Comparison of ENCODE assay signal across 9 cellular contexts in the genomic region with DNA sequence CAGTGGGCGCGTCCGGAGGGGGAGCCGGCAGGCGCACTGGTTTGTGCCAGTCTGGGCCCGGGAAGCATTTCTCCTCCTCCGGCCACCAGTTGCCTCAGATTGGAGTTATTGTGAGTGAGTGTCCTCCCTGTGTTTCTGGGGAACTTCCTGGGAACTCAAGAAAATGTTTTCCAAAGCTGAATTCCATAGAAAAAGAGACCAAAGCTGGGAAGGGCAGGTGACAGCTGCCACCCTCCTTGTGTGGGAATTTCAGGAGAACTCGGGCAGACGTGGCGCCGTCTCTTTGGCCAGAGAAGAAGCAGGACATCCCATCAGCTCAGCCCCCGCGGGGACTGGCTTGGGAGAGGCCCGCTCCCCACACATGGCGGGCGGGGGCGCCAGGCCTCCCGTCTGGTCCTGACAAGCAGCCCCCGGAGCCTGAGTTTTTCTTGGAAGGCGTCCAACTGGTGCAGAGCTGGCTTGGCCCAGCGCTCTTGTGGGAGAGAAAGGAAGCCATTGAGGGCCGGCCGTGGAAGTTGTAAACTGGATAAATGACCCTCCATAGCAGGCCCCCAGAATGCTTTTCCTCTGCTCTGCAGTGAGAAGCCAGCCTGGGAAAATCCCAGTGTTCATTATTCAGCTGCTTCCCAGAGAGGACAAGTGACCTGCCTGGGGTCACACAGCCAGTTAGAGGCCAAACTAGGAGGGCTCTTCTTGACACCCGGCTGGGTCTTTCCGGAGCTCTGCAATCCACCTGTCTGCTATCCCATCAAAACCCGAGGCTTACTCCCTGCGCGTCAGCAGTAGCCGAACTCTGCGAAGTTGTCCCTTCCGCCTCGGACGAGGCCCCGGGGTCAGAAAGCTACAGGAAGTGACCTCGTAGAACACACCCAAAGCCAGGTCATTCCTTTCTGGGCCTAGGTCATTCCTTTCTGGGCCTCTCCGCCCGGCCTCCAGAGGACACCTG. TPM values are rescaled to one million over a fixed set of nuclear protein-coding genes. Genes with fewer than 3 reads are reported as not detected.
A peak's percentile ranks its signal among the peaks of the same experiment; 100 is the strongest.
DNase-seq lines count a peak whose midpoint lies in the region; ATAC-seq, FAIRE-seq and TF ChIP-seq lines count a peak whose summit lies in the region.
"Had no signal": no experiment of that assay in that cellular context is flagged by ENCODE, and none has a peak within 500 bp of the region (broad histone marks: within the 10 kb centered on the region; RNA-seq: fewer than 3 reads in every experiment).

No MANE protein-coding gene starts in this region.

- no peak for FAIRE-seq in GM12892 (lab: Jason Lieb, UNC)

- H3K27me3 ChIP-seq in liver (ENCODE audit: control insufficient read depth in 4 of 4, insufficient read depth in 4 of 4, low read length in 3 of 4) (no peaks in the 10 kb centered on the region), thoracic aorta (replicated peaks; ENCODE audit: insufficient read depth) (no peaks in the 10 kb centered on the region)

- peak; percentile 42 for DNase-seq in NCI-H2227 (lab: John Stamatoyannopoulos, UW; ENCODE audit: unreplicated experiment)
- DNase-seq in choroid plexus epithelial cell (ENCODE audit: low read depth), result peak; percentile 54
- DNase-seq in thoracic aorta (ENCODE audit: low spot score), result peak; percentile 65
- DNase-seq in GM12892 (ENCODE audit: insufficient read length), result no peak
- DNase-seq in activated T-helper 1 cell treated with anti-CD3 and anti-CD28 coated beads, Interleukin-12 subunit alpha, Interleukin-12 subunit beta, Interleukin-2, Interleukin-4 antibody, amounts not matched to agents 30 ng/mL and 10 ng/mL and 1 ng/mL, durations not matched to agents 14 hours and 24 hours and 36 hours (ENCODE audit: low spot score), result no peak
- no peak for DNase-seq in HT-29 (ENCODE audit: low spot score)
- DNase-seq in lower leg skin (ENCODE audit: low spot score in 2 of 2), result no peak
- DNase-seq: stimulated activated CD4-positive, alpha-beta T cell treated with anti-CD3 and anti-CD28 coated beads, Interleukin-4, amount 100 ng/mL, for 24 hours had no signal

- H3K27ac ChIP-seq in liver (ENCODE audit: low read depth in 1 of 2, low read length in 2 of 2) (peak overlapping the region; percentile 15 to 45), thoracic aorta (peak overlapping the region; percentile 61 to 87)

- H3K4me1 ChIP-seq in liver (ENCODE audit: control insufficient read depth in 4 of 4, insufficient read depth in 4 of 4, low read length in 3 of 4) (peaks cover 27 to 76% (median 58%) of the 10 kb centered on the region in 4 donors), thoracic aorta (ENCODE audit: control insufficient read depth in 1 of 2, low read depth in 2 of 2) (peaks cover 19 to 31% of the 10 kb centered on the region in 2 donors)

- TF ChIP-seq POLR2A in GM12892 (IDR thresholded peaks at IDR 0.05; ENCODE audit: low read depth, low read length) (no peak), lower leg skin (IDR thresholded peaks at IDR 0.05) (no peak)

- peaks cover 7% of the 10 kb centered on the region for H3K9me3 Mint-ChIP-seq in activated T-helper 1 cell treated with anti-CD3 and anti-CD28 coated beads, Interleukin-12 subunit alpha, Interleukin-12 subunit beta, Interleukin-2, Interleukin-4 antibody, amounts not matched to agents 30 ng/mL and 10 ng/mL and 1 ng/mL, durations not matched to agents 14 hours and 24 hours and 36 hours

- peaks cover 2% of the 10 kb centered on the region for H3K27me3 Mint-ChIP-seq in activated T-helper 1 cell treated with anti-CD3 and anti-CD28 coated beads, Interleukin-12 subunit alpha, Interleukin-12 subunit beta, Interleukin-2, Interleukin-4 antibody, amounts not matched to agents 30 ng/mL and 10 ng/mL and 1 ng/mL, durations not matched to agents 14 hours and 24 hours and 36 hours (ENCODE audit: insufficient read depth)

- TF ChIP-seq RAD21 in liver (IDR thresholded peaks at IDR 0.05), result no peak

- peaks cover 11% of the 10 kb centered on the region for H3K36me3 Mint-ChIP-seq in activated T-helper 1 cell treated with anti-CD3 and anti-CD28 coated beads, Interleukin-12 subunit alpha, Interleukin-12 subunit beta, Interleukin-2, Interleukin-4 antibody, amounts not matched to agents 30 ng/mL and 10 ng/mL and 1 ng/mL, durations not matched to agents 14 hours and 24 hours and 36 hours (ENCODE audit: low read depth)

- H3K4me3 ChIP-seq in choroid plexus epithelial cell (ENCODE audit: low read depth, low read length), result no peak overlapping the region
- no peak overlapping the region for H3K4me3 ChIP-seq in liver (ENCODE audit: low read depth in 1 of 3, low read length in 3 of 3)
- H3K4me3 ChIP-seq in thoracic aorta, result peak overlapping the region; percentile 59
- no peak overlapping the region for H3K4me3 ChIP-seq in lower leg skin (ENCODE audit: low read depth, poor library complexity, severe bottlenecking)

- H3K9ac ChIP-seq in liver (ENCODE audit: low read depth in 1 of 2, low read length in 2 of 2), result no peak overlapping the region

- H3K36me3 ChIP-seq in liver (ENCODE audit: control insufficient read depth in 4 of 4, insufficient read depth in 3 of 4, low read depth in 1 of 4, low read length in 3 of 4) (no peaks in the 10 kb centered on the region), thoracic aorta (no peaks in the 10 kb centered on the region)

- 68% methylated on average over 37 of the region's 37 CpGs for WGBS in liver
- WGBS in lower leg skin, 2 donors, result 41 to 62% methylated on average over 29 to 37 of the region's 37 CpGs

- TF ChIP-seq CTCF in choroid plexus epithelial cell (conservative IDR thresholded peaks at IDR 0.05; ENCODE audit: low read depth, low read length), result no peak
- TF ChIP-seq CTCF in liver (IDR thresholded peaks at IDR 0.05; ENCODE audit: low read depth, low read length, missing input control), result no peak
- TF ChIP-seq CTCF in thoracic aorta (IDR thresholded peaks at IDR 0.05), result no peak
- TF ChIP-seq CTCF in lower leg skin (IDR thresholded peaks at IDR 0.05), result no peak

- no peak for ATAC-seq in thoracic aorta (ENCODE audit: insufficient number of reproducible peaks, low FRiP score, low read depth)

- H3K4me1 Mint-ChIP-seq in activated T-helper 1 cell treated with anti-CD3 and anti-CD28 coated beads, Interleukin-12 subunit alpha, Interleukin-12 subunit beta, Interleukin-2, Interleukin-4 antibody, amounts not matched to agents 30 ng/mL and 10 ng/mL and 1 ng/mL, durations not matched to agents 14 hours and 24 hours and 36 hours (ENCODE audit: low read depth), result peaks cover 41% of the 10 kb centered on the region

- H3K9me3 ChIP-seq in liver (ENCODE audit: control insufficient read depth in 4 of 4, low read length in 3 of 4), result no peaks in the 10 kb centered on the region
- no peaks in the 10 kb centered on the region for H3K9me3 ChIP-seq in thoracic aorta

- H3K27ac Mint-ChIP-seq in activated T-helper 1 cell treated with anti-CD3 and anti-CD28 coated beads, Interleukin-12 subunit alpha, Interleukin-12 subunit beta, Interleukin-2, Interleukin-4 antibody, amounts not matched to agents 30 ng/mL and 10 ng/mL and 1 ng/mL, durations not matched to agents 14 hours and 24 hours and 36 hours, result no peak overlapping the region

- H3K4me3 Mint-ChIP-seq in activated T-helper 1 cell treated with anti-CD3 and anti-CD28 coated beads, Interleukin-12 subunit alpha, Interleukin-12 subunit beta, Interleukin-2, Interleukin-4 antibody, amounts not matched to agents 30 ng/mL and 10 ng/mL and 1 ng/mL, durations not matched to agents 14 hours and 24 hours and 36 hours, result no peak overlapping the region

- intact Hi-C loops in activated T-helper 1 cell treated with anti-CD3 and anti-CD28 coated beads, Interleukin-12 subunit alpha, Interleukin-12 subunit beta, Interleukin-2, Interleukin-4 antibody, amounts not matched to agents 30 ng/mL and 10 ng/mL and 1 ng/mL, durations not matched to agents 14 hours and 24 hours and 36 hours (cut with micrococcal nuclease), result no loop called here
- intact Hi-C loops in lower leg skin (cut with DNase I; ENCODE audit: low total_unique reads), result no loop called here

TF ChIP-seq in liver, 16 proteins besides CTCF, POLR2A, EP300 and RAD21:
- TF ChIP-seq GABPA (IDR thresholded peaks at IDR 0.05 in 1 of 2, conservative IDR thresholded peaks at IDR 0.05 in 1 of 2) (no peak), NR2F2 (IDR thresholded peaks at IDR 0.05) (peak; percentile 94), SP1 (IDR thresholded peaks at IDR 0.05) (peak; percentile 11), RXRA (IDR thresholded peaks at IDR 0.05) (peak; percentile 24 to 25), MAX (IDR thresholded peaks at IDR 0.05) (no peak), FOXA2 (IDR thresholded peaks at IDR 0.05) (no peak)

RNA-seq across cellular contexts. Expression of gene GSE1, which starts 39.2 kb away (rescaled TPM):
- total RNA-seq in liver (10 to 100 TPM; 35.9 to 37.7 TPM), thoracic aorta (10 to 100 TPM; 72.6 to 96.2 TPM), lower leg skin (100 to 1,000 TPM in 1 of 4 donors, 10 to 100 TPM in 3; 62.9 to 113 (median 69.9) TPM)
- 10 to 100 TPM in 1 of 2 donors, 1 to 10 TPM in 1; 9.9 to 14.4 TPM for polyA plus RNA-seq in liver
- polyA plus RNA-seq in GM12892 (2012; ENCODE audit: missing spikeins), result 18.8 TPM
- total RNA-seq in activated T-helper 1 cell treated with anti-CD3 and anti-CD28 coated beads, Interleukin-12 subunit alpha, Interleukin-12 subunit beta, Interleukin-2, Interleukin-4 antibody, amounts not matched to agents 30 ng/mL and 10 ng/mL and 1 ng/mL, durations not matched to agents 14 hours and 24 hours and 36 hours, result 35.2 and 35.3 TPM in 2 replicates
- total RNA-seq in HT-29 (2014; rRNA removed; shearing (Covaris generic)), result 81.1 and 84.7 TPM in 2 replicates

Comparison
In these comparisons a context has a peak if more than half of its experiments do, and no peak if none do; other contexts are left out.
1. DNase-seq: peak in NCI-H2227 (single experiment), choroid plexus epithelial cell (single experiment) and thoracic aorta (single experiment); none in GM12892 (single experiment), activated T-helper 1 cell treated with anti-CD3 and anti-CD28 coated beads, Interleukin-12 subunit alpha, Interleukin-12 subunit beta, Interleukin-2, Interleukin-4 antibody, amounts not matched to agents 30 ng/mL and 10 ng/mL and 1 ng/mL, durations not matched to agents 14 hours and 24 hours and 36 hours (single experiment), HT-29 (single experiment) and lower leg skin (0 of 2).